9 cellular contexts compared by ENCODE assay signal in the genomic region with DNA sequence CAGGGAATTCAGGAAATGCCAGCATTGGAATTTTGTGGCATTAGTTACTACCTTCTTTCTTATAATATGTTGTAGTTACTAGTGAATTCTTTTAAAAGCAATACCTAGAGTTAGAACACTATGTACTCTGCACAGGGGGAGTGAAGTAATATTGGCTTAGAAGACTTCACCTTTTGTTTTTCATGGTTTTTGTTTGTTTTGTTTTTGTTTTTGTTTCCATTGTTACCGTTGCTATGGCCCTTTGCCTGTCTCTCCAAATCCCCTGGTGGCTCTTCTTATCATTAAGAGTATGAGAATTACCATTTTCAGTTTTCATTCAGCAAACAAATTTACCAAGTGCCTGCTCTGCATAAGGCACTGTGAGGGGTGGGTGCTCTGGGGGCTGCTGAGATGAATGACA.
A peak's percentile ranks its signal among the peaks of the same experiment; 100 is the strongest.
DNase-seq lines count a peak whose midpoint lies in the region; ATAC-seq and TF ChIP-seq lines count a peak whose summit lies in the region.
"Had no signal": no experiment of that assay in that cellular context is flagged by ENCODE, and none has a peak within 500 bp of the region (broad histone marks: within the 10 kb centered on the region; RNA-seq: fewer than 3 reads in every experiment).

No MANE protein-coding gene starts in this region.

- H3K23me2 ChIP-seq in H9 (ENCODE audit: insufficient read length, low read depth, low read length, poor library complexity, severe bottlenecking) = no peaks in the 10 kb centered on the region

- no peak overlapping the region for H2BK15ac ChIP-seq in H9 (ENCODE audit: low read depth, low read length)

- H3K27me3 Mint-ChIP-seq in CD4-positive, alpha-beta T cell = no peaks in the 10 kb centered on the region
- H3K27me3 Mint-ChIP-seq in H9 (ENCODE audit: low read depth) = no peaks in the 10 kb centered on the region
- H3K27me3 Mint-ChIP-seq in activated T-helper 17 cell treated with anti-CD3 and anti-CD28 coated beads, Interleukin-2, amount 50 U/mL, for 72 hours = no peaks in the 10 kb centered on the region
- no peaks in the 10 kb centered on the region for H3K27me3 Mint-ChIP-seq in activated CD4-positive, alpha-beta memory T cell treated with anti-CD3 and anti-CD28 coated beads, Interleukin-2, amount 10 ng/mL, durations not matched to agents 7 days and 5 days

- no peaks in the 10 kb centered on the region for H4K20me1 ChIP-seq in H9 (ENCODE audit: control insufficient read depth, insufficient read depth, insufficient read length)

- H3K79me1 ChIP-seq in H9 (ENCODE audit: insufficient read depth, low read depth, low read length, poor library complexity, severe bottlenecking) = no peaks in the 10 kb centered on the region

- H2BK120ac ChIP-seq in H9 (ENCODE audit: low read depth, low read length, poor library complexity, severe bottlenecking) = peak overlapping the region; percentile 94

- H2AK5ac ChIP-seq in H9 (ENCODE audit: insufficient read length, low read length) = peak overlapping the region; percentile 55

- H3T11ph ChIP-seq in H9 (ENCODE audit: low read length) = peak overlapping the region; percentile 99

- H4K8ac ChIP-seq in H9 (replicated peaks; ENCODE audit: insufficient read length, low read depth, low read length) = no peak overlapping the region

- POLR2A ChIA-PET in CD4-positive, alpha-beta T cell (lab: Charles Lee) = no interaction called here
- POLR2A ChIA-PET in activated CD4-positive, alpha-beta memory T cell treated with anti-CD3 and anti-CD28 coated beads, Interleukin-2, amount 10 ng/mL, durations not matched to agents 7 days and 5 days (lab: Charles Lee) = no interaction called here

- no peak for DNase-seq in CD4-positive, alpha-beta T cell
- DNase-seq in H9 (no peak), AG20443 (ENCODE audit: low spot score) (no peak), glomerular visceral epithelial cell (ENCODE audit: extremely low spot score) (no peak)
- DNase-seq in activated CD4-positive, alpha-beta memory T cell treated with anti-CD3 and anti-CD28 coated beads, Interleukin-2, amount 10 ng/mL, durations not matched to agents 7 days and 5 days = no peak

- intact Hi-C loops in CD4-positive, alpha-beta T cell (cut with DNase I, micrococcal nuclease) = no loop called here

- H3K27ac ChIP-seq in CD4-positive, alpha-beta T cell (ENCODE audit: low read depth, low read length) = no peak overlapping the region
- H3K27ac ChIP-seq in H9 (ENCODE audit: insufficient read length, low read depth, low read length) (no peak overlapping the region), iPS-20b (ENCODE audit: low read length) (no peak overlapping the region)

- H3K4me3 ChIP-seq in iPS-20b (ENCODE audit: low read length) = peak overlapping the region; percentile 37; the same call in 1 of the 2 replicates

- H3K14ac ChIP-seq in H9 (ENCODE audit: insufficient read depth, low read length) = peak overlapping the region; percentile 90; the same call in 1 of the 2 replicates

- no CpG with 5 or more reads among the region's 1 CpG for WGBS in H9 (ENCODE audit: extremely low coverage, insufficient read length, low lambda C conversion rate)

- H3K27me3 ChIP-seq in CD4-positive, alpha-beta T cell (ENCODE audit: control insufficient read depth, insufficient read depth, low read length) = no peaks in the 10 kb centered on the region
- H3K27me3 ChIP-seq in H9 (ENCODE audit: insufficient read depth, low read length) (no peaks in the 10 kb centered on the region), iPS-20b (ENCODE audit: insufficient read depth, low read length) (no peaks in the 10 kb centered on the region)

- no peak overlapping the region for H3K4me2 ChIP-seq in H9 (ENCODE audit: insufficient read depth, insufficient read length, low read length)

- no peak overlapping the region for H3K9ac ChIP-seq in H9 (ENCODE audit: extremely low read depth, insufficient read length, low read length)
- peak overlapping the region; percentile 6; the same call in 1 of the 2 replicates for H3K9ac ChIP-seq in iPS-20b (ENCODE audit: low read depth, low read length)

- peaks cover 14% of the 10 kb centered on the region; the same call in 1 of the 2 replicates for H3K36me3 ChIP-seq in iPS-20b (ENCODE audit: insufficient read depth, low read depth, low read length)

- H3K36me3 Mint-ChIP-seq in CD4-positive, alpha-beta T cell (ENCODE audit: low read depth) = peaks cover 88% of the 10 kb centered on the region
- H3K36me3 Mint-ChIP-seq in H9 (ENCODE audit: insufficient read depth in 1 of 3, low read depth in 3 of 3) = peaks cover 1 to 12% (median 6%) of the 10 kb centered on the region in 3 experiments; a peak in 4 of 7 replicates
- H3K36me3 Mint-ChIP-seq in activated T-helper 17 cell treated with anti-CD3 and anti-CD28 coated beads, Interleukin-2, amount 50 U/mL, for 72 hours (ENCODE audit: low read depth) = peaks cover 83% of the 10 kb centered on the region
- H3K36me3 Mint-ChIP-seq in activated CD4-positive, alpha-beta memory T cell treated with anti-CD3 and anti-CD28 coated beads, Interleukin-2, amount 10 ng/mL, durations not matched to agents 7 days and 5 days (ENCODE audit: low read depth) = peaks cover 63% of the 10 kb centered on the region

- H3K18ac ChIP-seq in H9 (ENCODE audit: insufficient read length, low read depth, low read length) = peak overlapping the region; percentile 99

- no peaks in the 10 kb centered on the region for H3K79me2 ChIP-seq in H9 (ENCODE audit: insufficient read depth, low read length)

- peak overlapping the region; percentile 69; the same call in 1 of the 2 replicates for H3K4ac ChIP-seq in H9 (ENCODE audit: low read depth, low read length)

- peak overlapping the region; percentile 85 for H2BK20ac ChIP-seq in H9 (ENCODE audit: low read depth, low read length, poor library complexity, severe bottlenecking)

- TF ChIP-seq CTCF in CD4-positive, alpha-beta T cell (IDR thresholded peaks at IDR 0.05) = no peak
- 0 out of 3 replicates have a peak, but pooled peaks have one; percentile 9 for TF ChIP-seq CTCF in H9 (conservative IDR thresholded peaks at IDR 0.05)

- H3K9me3 ChIP-seq in CD4-positive, alpha-beta T cell (ENCODE audit: control insufficient read depth, low read length) = no peaks in the 10 kb centered on the region
- no peaks in the 10 kb centered on the region for H3K9me3 ChIP-seq in H9 (ENCODE audit: control insufficient read depth, low read depth, low read length)
- no peaks in the 10 kb centered on the region for H3K9me3 ChIP-seq in iPS-20b (ENCODE audit: insufficient read depth, low read depth, low read length)

- no peak overlapping the region for H4K91ac ChIP-seq in H9 (ENCODE audit: insufficient read length, low read depth, low read length)

- peak overlapping the region; percentile 54 for H3K27ac Mint-ChIP-seq in CD4-positive, alpha-beta T cell
- peak overlapping the region; percentile 83 to 96 (median 85); a peak in 5 of 7 replicates for H3K27ac Mint-ChIP-seq in H9
- H3K27ac Mint-ChIP-seq in activated T-helper 17 cell treated with anti-CD3 and anti-CD28 coated beads, Interleukin-2, amount 50 U/mL, for 72 hours = peak overlapping the region; percentile 88
- H3K27ac Mint-ChIP-seq in activated CD4-positive, alpha-beta memory T cell treated with anti-CD3 and anti-CD28 coated beads, Interleukin-2, amount 10 ng/mL, durations not matched to agents 7 days and 5 days = no peak overlapping the region

- H3K4me1 ChIP-seq in H9 (ENCODE audit: insufficient read depth, low read length) (peaks cover 34% of the 10 kb centered on the region; the same call in 1 of the 2 replicates), iPS-20b (ENCODE audit: insufficient read depth, low read length) (peaks cover 61% of the 10 kb centered on the region)

- H2BK12ac ChIP-seq in H9 (ENCODE audit: insufficient read length, low read depth, low read length) = peak overlapping the region; percentile 84

- H3K56ac ChIP-seq in H9 (ENCODE audit: insufficient read length, low read depth, low read length) = no peak overlapping the region

- no peak overlapping the region for H3K23ac ChIP-seq in H9 (ENCODE audit: insufficient read length, low read depth, low read length)

- H3K4me3 Mint-ChIP-seq in CD4-positive, alpha-beta T cell = no peak overlapping the region
- H3K4me3 Mint-ChIP-seq in H9 = no peak overlapping the region
- no peak overlapping the region for H3K4me3 Mint-ChIP-seq in activated T-helper 17 cell treated with anti-CD3 and anti-CD28 coated beads, Interleukin-2, amount 50 U/mL, for 72 hours
- H3K4me3 Mint-ChIP-seq in activated CD4-positive, alpha-beta memory T cell treated with anti-CD3 and anti-CD28 coated beads, Interleukin-2, amount 10 ng/mL, durations not matched to agents 7 days and 5 days = no peak overlapping the region

- H2BK5ac ChIP-seq in H9 (ENCODE audit: insufficient read length, low read length) = no peak overlapping the region

- no peak overlapping the region for H2AFZ ChIP-seq in H9 (ENCODE audit: low read length)

- no peaks in the 10 kb centered on the region for H3K9me3 Mint-ChIP-seq in CD4-positive, alpha-beta T cell
- no peaks in the 10 kb centered on the region for H3K9me3 Mint-ChIP-seq in H9
- H3K9me3 Mint-ChIP-seq in activated T-helper 17 cell treated with anti-CD3 and anti-CD28 coated beads, Interleukin-2, amount 50 U/mL, for 72 hours = no peaks in the 10 kb centered on the region
- no peaks in the 10 kb centered on the region for H3K9me3 Mint-ChIP-seq in activated CD4-positive, alpha-beta memory T cell treated with anti-CD3 and anti-CD28 coated beads, Interleukin-2, amount 10 ng/mL, durations not matched to agents 7 days and 5 days

- CTCF ChIA-PET in CD4-positive, alpha-beta T cell (lab: Charles Lee) = interaction anchor here (1.2 to 1.5 kb wide), 2 partner anchors 25 to 91 kb away, joined by 4 to 5 read pairs; a partner anchor contains a TSS
- CTCF ChIA-PET in activated CD4-positive, alpha-beta memory T cell treated with anti-CD3 and anti-CD28 coated beads, Interleukin-2, amount 10 ng/mL, durations not matched to agents 7 days and 5 days (lab: Charles Lee) = interaction anchor here (1.2 kb wide), 1 partner anchor 17 kb away, joined by 3 read pairs; no protein-coding TSS in a partner anchor

- H3K4me1 Mint-ChIP-seq in CD4-positive, alpha-beta T cell (ENCODE audit: low read depth) = peaks cover 39% of the 10 kb centered on the region
- peaks cover 74 to 75% of the 10 kb centered on the region in 2 experiments for H3K4me1 Mint-ChIP-seq in H9
- peaks cover 40% of the 10 kb centered on the region for H3K4me1 Mint-ChIP-seq in activated T-helper 17 cell treated with anti-CD3 and anti-CD28 coated beads, Interleukin-2, amount 50 U/mL, for 72 hours
- H3K4me1 Mint-ChIP-seq in activated CD4-positive, alpha-beta memory T cell treated with anti-CD3 and anti-CD28 coated beads, Interleukin-2, amount 10 ng/mL, durations not matched to agents 7 days and 5 days = peaks cover 62% of the 10 kb centered on the region

- ATAC-seq in CD4-positive, alpha-beta T cell (ENCODE audit: poor library complexity) = peak; percentile 76
- no peak for ATAC-seq in activated T-helper 17 cell treated with anti-CD3 and anti-CD28 coated beads, Interleukin-2, amount 50 U/mL, for 72 hours (replicated peaks)
- ATAC-seq in GM21381 (IDR thresholded peaks at IDR 0.05; ENCODE audit: unreplicated experiment) = no peak
- ATAC-seq: Panc1 had no signal

- no peak overlapping the region for H4K5ac ChIP-seq in H9 (ENCODE audit: insufficient read length, low read depth, low read length)
